Comparison of ENCODE assay signal across 28 cellular contexts in genomic region chr2:105665480-105665879, GRCh38.
"Had no signal": no experiment of that assay in that cellular context is flagged by ENCODE, and none has a peak within 500 bp of the region (broad histone marks: within the 10 kb centered on the region; RNA-seq: fewer than 3 reads in every experiment).

No MANE protein-coding gene starts in this region.

- DNase-seq: occipital lobe; ovary; posterior cingulate gyrus; psoas muscle; right cardiac atrium; right lobe of liver; sigmoid colon; small intestine; stimulated activated CD4-positive, alpha-beta T cell treated with anti-CD3 and anti-CD28 coated beads, Interleukin-15, amount 100 ng/mL, for 24 hours; stimulated activated CD4-positive, alpha-beta T cell treated with anti-CD3 and anti-CD28 coated beads, Interleukin-2, amount 100 ng/mL, for 24 hours; stimulated activated CD4-positive, alpha-beta T cell treated with anti-CD3 and anti-CD28 coated beads, Interleukin-2, amount 100 ng/mL, for 48 hours; stimulated activated CD4-positive, alpha-beta T cell treated with anti-CD3 and anti-CD28 coated beads, Interleukin-4, amount 100 ng/mL, for 24 hours; stimulated activated naive B cell treated with anti-CD40 and anti-IgM and Interleukin-4, amounts not matched to agents 10 μg/mL and 1 μg/mL and 100 μg/mL, for 72 hours; stimulated activated naive CD4-positive, alpha-beta T cell treated with Interleukin-2 at 50 U/mL for 16 hours; stomach; thyroid gland; trophoblast cell; upper lobe of left lung had no signal

- H2AFZ ChIP-seq: neural progenitor cell, parathyroid adenoma had no signal

- H3K36me3 ChIP-seq: ovary, right lobe of liver, sigmoid colon, stomach, thoracic aorta, thyroid gland, tibial nerve, upper lobe of left lung, vagina had no signal

- H3K4me1 ChIP-seq: neural progenitor cell, parathyroid adenoma, psoas muscle, right lobe of liver, sigmoid colon, thyroid gland, tibial nerve, upper lobe of left lung, vagina had no signal

- H3K4me3 Mint-ChIP-seq: nephron; neural progenitor cell; stimulated activated effector memory CD8-positive, alpha-beta T cell treated with anti-CD3 and anti-CD28 coated beads, Interleukin-12 subunit alpha, Interleukin-12 subunit beta, amount 100 ng/mL, for 72 hours; stimulated activated naive B cell treated with anti-CD40 and anti-IgM and Interleukin-4, amounts not matched to agents 10 μg/mL and 1 μg/mL and 100 μg/mL, for 72 hours; stimulated activated naive CD8-positive, alpha-beta T cell treated with anti-CD3 and anti-CD28 coated beads, Interleukin-15, Interleukin-2, amounts not matched to agents 100 ng/mL and 50 ng/mL, for 24 hours had no signal

- H3K79me2 ChIP-seq: parathyroid adenoma had no signal

- H3K4me2 ChIP-seq: neural progenitor cell had no signal

- H3K9ac ChIP-seq: neural progenitor cell, parathyroid adenoma had no signal

- H3K27ac Mint-ChIP-seq: nephron; neural progenitor cell; progenitor cell of endocrine pancreas; stimulated activated effector memory CD8-positive, alpha-beta T cell treated with anti-CD3 and anti-CD28 coated beads, Interleukin-12 subunit alpha, Interleukin-12 subunit beta, amount 100 ng/mL, for 72 hours; stimulated activated naive B cell treated with anti-CD40 and anti-IgM and Interleukin-4, amounts not matched to agents 10 μg/mL and 1 μg/mL and 100 μg/mL, for 72 hours; stimulated activated naive CD8-positive, alpha-beta T cell treated with anti-CD3 and anti-CD28 coated beads, Interleukin-15, Interleukin-2, amounts not matched to agents 100 ng/mL and 50 ng/mL, for 24 hours had no signal

- H3K36me3 Mint-ChIP-seq: neural progenitor cell; stimulated activated effector memory CD8-positive, alpha-beta T cell treated with anti-CD3 and anti-CD28 coated beads, Interleukin-12 subunit alpha, Interleukin-12 subunit beta, amount 100 ng/mL, for 72 hours had no signal

- ATAC-seq: psoas muscle; right cardiac atrium; right lobe of liver; stimulated activated effector memory CD8-positive, alpha-beta T cell treated with anti-CD3 and anti-CD28 coated beads, Interleukin-12 subunit alpha, Interleukin-12 subunit beta, amount 100 ng/mL, for 72 hours; stimulated activated naive B cell treated with anti-CD40 and anti-IgM and Interleukin-4, amounts not matched to agents 10 μg/mL and 1 μg/mL and 100 μg/mL, for 72 hours had no signal

- H3K9me3 ChIP-seq: ovary, right lobe of liver, thyroid gland had no signal

- H3K4me1 Mint-ChIP-seq: nephron; neural progenitor cell; stimulated activated effector memory CD8-positive, alpha-beta T cell treated with anti-CD3 and anti-CD28 coated beads, Interleukin-12 subunit alpha, Interleukin-12 subunit beta, amount 100 ng/mL, for 72 hours; stimulated activated naive B cell treated with anti-CD40 and anti-IgM and Interleukin-4, amounts not matched to agents 10 μg/mL and 1 μg/mL and 100 μg/mL, for 72 hours had no signal

- H3K27me3 Mint-ChIP-seq: progenitor cell of endocrine pancreas; stimulated activated naive B cell treated with anti-CD40 and anti-IgM and Interleukin-4, amounts not matched to agents 10 μg/mL and 1 μg/mL and 100 μg/mL, for 72 hours had no signal

- H3K4me3 ChIP-seq: neural progenitor cell, ovary, psoas muscle, right lobe of liver, sigmoid colon, stomach, thoracic aorta, thyroid gland, tibial nerve, upper lobe of left lung, vagina had no signal

- H3K27me3 ChIP-seq: neural progenitor cell, sigmoid colon, stomach, thyroid gland, tibial nerve, upper lobe of left lung, vagina had no signal

- H3K27ac ChIP-seq: neural progenitor cell, ovary, parathyroid adenoma, psoas muscle, right lobe of liver, sigmoid colon, stomach, thoracic aorta, thyroid gland, tibial nerve, upper lobe of left lung, vagina had no signal

- FAIRE-seq: small intestine, urothelium cell line had no signal
